ENCODE assay signal across 14 cellular contexts in the genomic region with DNA sequence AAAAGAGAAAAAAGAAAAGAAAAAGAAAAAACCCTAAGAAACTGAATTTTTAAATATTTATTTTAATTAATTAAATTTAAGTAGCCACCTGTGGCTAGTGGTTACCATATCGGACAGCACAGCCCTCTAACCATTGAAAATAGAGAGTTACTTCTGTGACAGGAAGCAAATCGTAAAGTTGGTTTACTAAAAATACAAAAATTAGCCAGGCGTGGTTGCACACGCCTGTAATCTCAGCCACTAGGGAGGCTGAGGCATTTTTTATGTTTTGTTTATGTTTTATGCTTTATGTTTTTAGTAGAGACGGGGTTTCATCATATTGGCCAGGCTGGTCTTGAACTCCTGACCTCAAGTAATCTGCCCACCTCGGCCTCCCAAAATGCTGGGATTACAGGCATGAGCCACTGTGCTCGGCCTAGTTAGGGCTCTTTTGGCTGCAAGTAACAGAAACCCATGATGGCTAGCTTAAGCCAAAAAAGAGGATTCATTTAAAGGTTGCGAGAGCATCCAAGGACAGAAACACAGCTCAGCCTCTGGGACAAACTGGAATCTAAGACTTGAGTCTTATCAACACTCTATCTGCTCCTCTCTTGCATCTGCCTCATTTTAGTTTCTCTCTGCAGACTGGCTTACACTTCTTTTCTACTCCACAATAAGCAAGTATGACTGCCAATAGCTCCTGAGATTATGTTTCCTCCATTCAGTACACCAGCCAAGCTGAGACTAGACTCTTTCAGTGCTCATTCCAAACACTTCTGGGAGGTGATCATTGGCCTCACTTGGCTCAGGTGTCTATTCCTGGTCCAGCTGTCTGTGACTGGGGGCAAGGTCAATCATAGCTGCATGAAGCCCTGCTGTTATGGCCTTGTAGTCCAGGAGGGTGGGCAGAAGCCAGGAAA. TPM values are rescaled to one million over a fixed set of nuclear protein-coding genes. Genes with fewer than 3 reads are reported as not detected.
DNase-seq lines count a peak whose midpoint lies in the region; ATAC-seq and TF ChIP-seq lines count a peak whose summit lies in the region.
"Had no signal": no experiment of that assay in that cellular context is flagged by ENCODE, and none has a peak within 500 bp of the region (broad histone marks: within the 10 kb centered on the region; RNA-seq: fewer than 3 reads in every experiment).

No MANE protein-coding gene starts in this region.

- TF ChIP-seq CTCF in GM12865 (IDR thresholded peaks at IDR 0.05; ENCODE audit: insufficient read depth, low read depth, low read length, missing control alignments) (no peak), gastroesophageal sphincter (IDR thresholded peaks at IDR 0.05) (no peak), ascending aorta (IDR thresholded peaks at IDR 0.05) (no peak)

- H3K4me1 ChIP-seq in gastroesophageal sphincter, result peaks cover 0 to 7% (median 2%) of the 10 kb centered on the region in 3 donors
- peaks cover 0 to 5% of the 10 kb centered on the region in 2 donors for H3K4me1 ChIP-seq in ascending aorta

- 70 to 88% methylated on average over 3 to 8 of the region's 8 CpGs for WGBS in gastroesophageal sphincter (ENCODE audit: low coverage in 1 of 2), 2 donors

- H3K27ac ChIP-seq in gastroesophageal sphincter, result no peak overlapping the region
- H3K27ac ChIP-seq in ascending aorta, result no peak overlapping the region
- H3K27ac ChIP-seq: heart left ventricle, PC-9 had no signal

- H3K9me3 ChIP-seq in gastroesophageal sphincter (no peaks in the 10 kb centered on the region), ascending aorta (no peaks in the 10 kb centered on the region)
- H3K9me3 ChIP-seq: heart left ventricle had no signal

- H3K36me3 ChIP-seq in gastroesophageal sphincter (no peaks in the 10 kb centered on the region), ascending aorta (no peaks in the 10 kb centered on the region)
- H3K36me3 ChIP-seq: heart left ventricle had no signal

- H3K27me3 ChIP-seq in gastroesophageal sphincter (no peaks in the 10 kb centered on the region), ascending aorta (no peaks in the 10 kb centered on the region)
- H3K27me3 ChIP-seq: heart left ventricle had no signal

- DNase-seq in GM12865 (ENCODE audit: low read depth) (peak; percentile 59), ascending aorta (ENCODE audit: low spot score in 2 of 2) (no peak), NCI-H2227 (lab: John Stamatoyannopoulos, UW; ENCODE audit: unreplicated experiment) (no peak)
- DNase-seq in stimulated activated naive CD4-positive, alpha-beta T cell treated with Interleukin-2 at 50 U/mL for 16 hours (lab: John Stamatoyannopoulos, UW), result no peak
- DNase-seq in activated naive CD4-positive, alpha-beta T cell treated with Interleukin-2 at 50 U/mL for 16 hours, result no peak
- DNase-seq: activated effector memory CD4-positive, alpha-beta T cell treated with Interleukin-2 at 50 U/mL for 16 hours; AML-193; dermis blood vessel endothelial cell; heart left ventricle; NCI-H1092 had no signal

- ATAC-seq in GM21381 (IDR thresholded peaks at IDR 0.05; ENCODE audit: unreplicated experiment) (peak; percentile 56), HG03354 (IDR thresholded peaks at IDR 0.05; ENCODE audit: poor library complexity, severe bottlenecking, unreplicated experiment) (peak; percentile 54), gastroesophageal sphincter (peak; percentile 72)

- no peak for TF ChIP-seq POLR2A in gastroesophageal sphincter (IDR thresholded peaks at IDR 0.05)

- intact Hi-C loops in ascending aorta (cut with DNase I), result loop anchor here (10.0 kb wide), 1 partner anchor 1026 kb away; no protein-coding TSS in a partner anchor

- H3K4me3 ChIP-seq in GM12865 (ENCODE audit: low read depth, low read length) (peak overlapping the region; percentile 30; the same call in 1 of the 2 replicates), gastroesophageal sphincter (no peak overlapping the region), ascending aorta (no peak overlapping the region)
- H3K4me3 ChIP-seq: heart left ventricle, PC-9 had no signal

- TF ChIP-seq EP300 in gastroesophageal sphincter (IDR thresholded peaks at IDR 0.05), result no peak

RNA-seq across cellular contexts. Expression of a gene that starts 6.8 kb away (rescaled TPM):
- 10 to 100 TPM; 29.1 to 52.8 (median 35.9) TPM for total RNA-seq in gastroesophageal sphincter
- 30.2 TPM for total RNA-seq in ascending aorta
